In the genomic region with DNA sequence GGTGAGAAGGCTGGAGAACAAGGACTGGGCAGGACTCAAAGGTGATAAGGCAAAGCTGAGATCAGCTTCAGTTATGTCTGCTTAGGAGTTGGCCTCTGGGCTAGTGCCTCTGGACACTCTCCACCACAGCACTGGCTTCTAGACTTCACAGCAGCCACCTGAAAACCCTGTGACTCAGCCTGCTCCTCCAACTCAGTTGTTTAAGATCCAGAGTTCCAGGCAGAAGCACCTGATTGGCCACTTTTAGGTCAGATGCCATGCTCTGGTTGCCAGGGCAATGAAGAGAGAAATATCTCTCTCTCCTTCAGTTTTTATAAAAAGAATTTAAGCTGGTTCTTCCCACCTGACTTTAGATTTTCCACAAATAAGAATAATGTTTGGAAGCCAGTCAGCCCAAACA, we compare ENCODE assay signal across 14 cellular contexts.
"Had no signal": no experiment of that assay in that cellular context is flagged by ENCODE, and none has a peak within 500 bp of the region (broad histone marks: within the 10 kb centered on the region; RNA-seq: fewer than 3 reads in every experiment).

No MANE protein-coding gene starts in this region.

- H3K36me3 ChIP-seq: esophagus muscularis mucosa, lower lobe of right lung, sigmoid colon, stomach had no signal

- H3K27me3 ChIP-seq: esophagus muscularis mucosa, sigmoid colon, stomach had no signal

- FAIRE-seq: islet of Langerhans had no signal

- H3K79me2 ChIP-seq: parathyroid adenoma had no signal

- ATAC-seq: activated CD4-positive, CD25-positive, alpha-beta regulatory T cell treated with anti-CD3 and anti-CD28 coated beads, Interleukin-2, amount 50 U/mL, for 24 hours; activated T-cell treated with anti-CD3 and anti-CD28 coated beads, Interleukin-2, amount 50 U/mL, for 72 hours; lower lobe of right lung; natural killer cell treated with Interleukin-12 subunit alpha and Interleukin-12 subunit beta and Interleukin-15 and Interleukin-18, amount 100 ng/mL, for 72 hours; stimulated activated effector memory CD8-positive, alpha-beta T cell treated with anti-CD3 and anti-CD28 coated beads, Interleukin-12 subunit alpha, Interleukin-12 subunit beta, amount 100 ng/mL, for 72 hours had no signal

- H3K27ac ChIP-seq: esophagus muscularis mucosa, lower lobe of right lung, parathyroid adenoma, sigmoid colon, stomach had no signal

- H3K4me3 ChIP-seq: esophagus muscularis mucosa, lower lobe of right lung, sigmoid colon, stomach had no signal

- DNase-seq: activated CD8-positive, alpha-beta memory T cell treated with anti-CD3 and anti-CD28 coated beads for 24 hours; activated effector memory CD4-positive, alpha-beta T cell treated with anti-CD3 and anti-CD28 coated beads, Interleukin-2, amount 50 U/mL, for 16 hours; activated T-cell treated with anti-CD3 and anti-CD28 coated beads, Interleukin-2, amount 50 U/mL, for 72 hours; effector CD8-positive, alpha-beta T cell; lower lobe of right lung; sigmoid colon; stimulated activated CD4-positive, alpha-beta T cell treated with anti-CD3 and anti-CD28 coated beads, Interleukin-4, amount 100 ng/mL, for 24 hours; stomach had no signal

- H3K4me1 ChIP-seq: esophagus muscularis mucosa, lower lobe of right lung, parathyroid adenoma, sigmoid colon, stomach had no signal

- H3K9me3 ChIP-seq: esophagus muscularis mucosa, lower lobe of right lung, sigmoid colon, stomach had no signal

- H3K9ac ChIP-seq: parathyroid adenoma had no signal

- H2AFZ ChIP-seq: parathyroid adenoma had no signal
